3 cellular contexts compared by ENCODE assay signal in the genomic region with DNA sequence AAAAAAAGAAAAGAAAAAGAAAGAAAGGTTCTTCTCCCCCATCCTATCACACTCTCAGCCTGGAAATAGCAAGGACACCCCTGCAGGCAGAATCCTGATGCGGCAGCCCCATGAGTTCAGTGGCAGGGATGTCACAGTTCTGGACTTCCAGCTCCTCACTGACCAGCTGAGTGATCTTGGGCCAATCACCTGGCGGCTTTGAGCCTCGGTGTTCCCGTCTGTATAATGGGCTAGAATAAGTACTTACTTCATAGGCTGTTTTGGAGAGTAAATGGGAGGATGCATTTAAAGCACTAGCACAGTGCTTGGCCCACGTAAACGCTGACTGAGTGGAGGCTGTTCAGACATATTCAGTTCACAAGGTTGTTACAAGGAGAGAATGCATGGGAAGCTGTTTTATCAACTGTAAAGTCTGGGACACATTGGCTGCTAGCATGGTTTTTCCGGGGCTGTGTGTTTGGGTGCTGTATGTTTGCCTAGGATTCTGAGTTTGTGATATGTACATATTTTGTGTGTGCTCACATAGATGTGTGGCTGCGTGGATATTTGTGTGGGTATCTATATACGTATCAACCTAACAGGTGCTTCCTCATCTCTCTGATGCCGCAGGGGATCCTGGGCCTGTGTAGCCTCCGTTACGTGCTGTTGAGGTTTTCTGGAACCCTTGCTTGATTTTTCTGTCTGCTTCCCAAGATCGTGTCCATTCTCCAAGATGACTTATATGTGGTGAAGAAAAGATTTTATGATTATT.
TF ChIP-seq lines count a peak whose summit lies in the region.

No MANE protein-coding gene starts in this region.

TF ChIP-seq in A549, 52 proteins besides CTCF, POLR2A, EP300 and RAD21 (continued from another document):
- TF ChIP-seq KDM1A (IDR thresholded peaks at IDR 0.05; ENCODE audit: low read depth) = 0 out of 2 replicates have a peak, but pooled peaks have one; percentile 46

TF ChIP-seq in HEK293, 187 proteins besides CTCF, POLR2A, EP300 and RAD21 (continued from another document):
- TF ChIP-seq ZNF366 (tag by site-specific recombination; conservative IDR thresholded peaks at IDR 0.05) (no peak), ZNF626 (tag by site-specific recombination; IDR thresholded peaks at IDR 0.05) (no peak), ZNF175 (tag by site-specific recombination; IDR thresholded peaks at IDR 0.05) (no peak), ZNF184 (tag by site-specific recombination; IDR thresholded peaks at IDR 0.05) (no peak), ZNF19 (tag by site-specific recombination; IDR thresholded peaks at IDR 0.05; ENCODE audit: low read depth) (no peak), ZNF10 (tag by site-specific recombination; IDR thresholded peaks at IDR 0.05) (no peak), ZNF202 (tag by site-specific recombination; IDR thresholded peaks at IDR 0.05; ENCODE audit: borderline replicate concordance) (no peak), ZNF155 (tag by site-specific recombination; IDR thresholded peaks at IDR 0.05) (no peak), ZFP37 (tag by site-specific recombination; IDR thresholded peaks at IDR 0.05) (no peak), ZNF596 (tag by site-specific recombination; IDR thresholded peaks at IDR 0.05) (no peak)
- TF ChIP-seq, protein P1, sequence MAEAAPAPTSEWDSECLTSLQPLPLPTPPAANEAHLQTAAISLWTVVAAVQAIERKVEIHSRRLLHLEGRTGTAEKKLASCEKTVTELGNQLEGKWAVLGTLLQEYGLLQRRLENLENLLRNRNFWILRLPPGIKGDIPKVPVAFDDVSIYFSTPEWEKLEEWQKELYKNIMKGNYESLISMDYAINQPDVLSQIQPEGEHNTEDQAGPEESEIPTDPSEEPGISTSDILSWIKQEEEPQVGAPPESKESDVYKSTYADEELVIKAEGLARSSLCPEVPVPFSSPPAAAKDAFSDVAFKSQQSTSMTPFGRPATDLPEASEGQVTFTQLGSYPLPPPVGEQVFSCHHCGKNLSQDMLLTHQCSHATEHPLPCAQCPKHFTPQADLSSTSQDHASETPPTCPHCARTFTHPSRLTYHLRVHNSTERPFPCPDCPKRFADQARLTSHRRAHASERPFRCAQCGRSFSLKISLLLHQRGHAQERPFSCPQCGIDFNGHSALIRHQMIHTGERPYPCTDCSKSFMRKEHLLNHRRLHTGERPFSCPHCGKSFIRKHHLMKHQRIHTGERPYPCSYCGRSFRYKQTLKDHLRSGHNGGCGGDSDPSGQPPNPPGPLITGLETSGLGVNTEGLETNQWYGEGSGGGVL (tag by site-specific recombination; IDR thresholded peaks at IDR 0.05) = no peak
- TF ChIP-seq, protein P2, sequence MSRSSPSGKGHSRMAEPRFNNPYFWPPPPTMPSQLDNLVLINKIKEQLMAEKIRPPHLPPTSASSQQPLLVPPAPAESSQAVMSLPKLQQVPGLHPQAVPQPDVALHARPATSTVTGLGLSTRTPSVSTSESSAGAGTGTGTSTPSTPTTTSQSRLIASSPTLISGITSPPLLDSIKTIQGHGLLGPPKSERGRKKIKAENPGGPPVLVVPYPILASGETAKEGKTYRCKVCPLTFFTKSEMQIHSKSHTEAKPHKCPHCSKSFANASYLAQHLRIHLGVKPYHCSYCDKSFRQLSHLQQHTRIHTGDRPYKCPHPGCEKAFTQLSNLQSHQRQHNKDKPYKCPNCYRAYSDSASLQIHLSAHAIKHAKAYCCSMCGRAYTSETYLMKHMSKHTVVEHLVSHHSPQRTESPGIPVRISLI (tag by site-specific recombination; IDR thresholded peaks at IDR 0.05) = no peak
- TF ChIP-seq, protein P3, sequence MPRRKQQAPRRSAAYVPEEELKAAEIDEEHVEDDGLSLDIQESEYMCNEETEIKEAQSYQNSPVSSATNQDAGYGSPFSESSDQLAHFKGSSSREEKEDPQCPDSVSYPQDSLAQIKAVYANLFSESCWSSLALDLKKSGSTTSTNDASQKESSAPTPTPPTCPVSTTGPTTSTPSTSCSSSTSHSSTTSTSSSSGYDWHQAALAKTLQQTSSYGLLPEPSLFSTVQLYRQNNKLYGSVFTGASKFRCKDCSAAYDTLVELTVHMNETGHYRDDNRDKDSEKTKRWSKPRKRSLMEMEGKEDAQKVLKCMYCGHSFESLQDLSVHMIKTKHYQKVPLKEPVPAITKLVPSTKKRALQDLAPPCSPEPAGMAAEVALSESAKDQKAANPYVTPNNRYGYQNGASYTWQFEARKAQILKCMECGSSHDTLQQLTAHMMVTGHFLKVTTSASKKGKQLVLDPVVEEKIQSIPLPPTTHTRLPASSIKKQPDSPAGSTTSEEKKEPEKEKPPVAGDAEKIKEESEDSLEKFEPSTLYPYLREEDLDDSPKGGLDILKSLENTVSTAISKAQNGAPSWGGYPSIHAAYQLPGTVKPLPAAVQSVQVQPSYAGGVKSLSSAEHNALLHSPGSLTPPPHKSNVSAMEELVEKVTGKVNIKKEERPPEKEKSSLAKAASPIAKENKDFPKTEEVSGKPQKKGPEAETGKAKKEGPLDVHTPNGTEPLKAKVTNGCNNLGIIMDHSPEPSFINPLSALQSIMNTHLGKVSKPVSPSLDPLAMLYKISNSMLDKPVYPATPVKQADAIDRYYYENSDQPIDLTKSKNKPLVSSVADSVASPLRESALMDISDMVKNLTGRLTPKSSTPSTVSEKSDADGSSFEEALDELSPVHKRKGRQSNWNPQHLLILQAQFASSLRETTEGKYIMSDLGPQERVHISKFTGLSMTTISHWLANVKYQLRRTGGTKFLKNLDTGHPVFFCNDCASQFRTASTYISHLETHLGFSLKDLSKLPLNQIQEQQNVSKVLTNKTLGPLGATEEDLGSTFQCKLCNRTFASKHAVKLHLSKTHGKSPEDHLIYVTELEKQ (tag by site-specific recombination; IDR thresholded peaks at IDR 0.05; ENCODE audit: borderline replicate concordance) = no peak

TF ChIP-seq in GM12891, 5 proteins besides CTCF, POLR2A, EP300 and RAD21 (continued from another document):
- TF ChIP-seq PAX5 (IDR thresholded peaks at IDR 0.05; ENCODE audit: insufficient read depth, low read length, severe bottlenecking) (no peak), POU2F2 (IDR thresholded peaks at IDR 0.05; ENCODE audit: low read depth, low read length) (no peak), POLR2AphosphoS5 (IDR thresholded peaks at IDR 0.05; ENCODE audit: low read depth, low read length) (no peak), TAF1 (IDR thresholded peaks at IDR 0.05; ENCODE audit: low read depth, low read length) (no peak)
